Comparison of ENCODE assay signal across 8 cellular contexts in the genomic region with DNA sequence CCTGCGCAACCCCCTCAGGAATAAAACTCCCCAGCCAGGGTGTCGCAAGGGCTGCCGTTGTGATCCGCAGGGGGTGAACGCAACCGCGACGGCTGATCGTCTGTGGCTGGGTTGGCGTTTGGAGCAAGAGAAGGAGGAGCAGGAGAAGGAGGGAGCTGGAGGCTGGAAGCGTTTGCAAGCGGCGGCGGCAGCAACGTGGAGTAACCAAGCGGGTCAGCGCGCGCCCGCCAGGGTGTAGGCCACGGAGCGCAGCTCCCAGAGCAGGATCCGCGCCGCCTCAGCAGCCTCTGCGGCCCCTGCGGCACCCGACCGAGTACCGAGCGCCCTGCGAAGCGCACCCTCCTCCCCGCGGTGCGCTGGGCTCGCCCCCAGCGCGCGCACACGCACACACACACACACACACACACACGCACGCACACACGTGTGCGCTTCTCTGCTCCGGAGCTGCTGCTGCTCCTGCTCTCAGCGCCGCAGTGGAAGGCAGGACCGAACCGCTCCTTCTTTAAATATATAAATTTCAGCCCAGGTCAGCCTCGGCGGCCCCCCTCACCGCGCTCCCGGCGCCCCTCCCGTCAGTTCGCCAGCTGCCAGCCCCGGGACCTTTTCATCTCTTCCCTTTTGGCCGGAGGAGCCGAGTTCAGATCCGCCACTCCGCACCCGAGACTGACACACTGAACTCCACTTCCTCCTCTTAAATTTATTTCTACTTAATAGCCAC. TPM values are rescaled to one million over a fixed set of nuclear protein-coding genes. Genes with fewer than 3 reads are reported as not detected.
DNase-seq lines count a peak whose midpoint lies in the region; ATAC-seq and TF ChIP-seq lines count a peak whose summit lies in the region.

No MANE protein-coding gene starts in this region.

- H3K4me3 ChIP-seq in breast epithelium (peak overlapping the region; percentile 60 to 86 (median 78)), skeletal muscle tissue (ENCODE audit: low read length in 3 of 3) (peak overlapping the region; percentile 83 to 95 (median 90))

- H3K27me3 ChIP-seq in breast epithelium (no peaks in the 10 kb centered on the region), skeletal muscle tissue (ENCODE audit: control insufficient read depth in 3 of 3, insufficient read depth in 3 of 3, low read length in 3 of 3) (no peaks in the 10 kb centered on the region)

- H3K27ac ChIP-seq in breast epithelium (peak overlapping the region; percentile 85 to 89), skeletal muscle tissue (ENCODE audit: low read depth, low read length) (peak overlapping the region; percentile 95)

- no peak for TF ChIP-seq POLR2A in breast epithelium (IDR thresholded peaks at IDR 0.05)

- no peaks in the 10 kb centered on the region for H3K36me3 ChIP-seq in breast epithelium
- H3K36me3 ChIP-seq in skeletal muscle tissue (ENCODE audit: control insufficient read depth in 3 of 3, insufficient read depth in 3 of 3, low read length in 3 of 3) = no peaks in the 10 kb centered on the region

- DNase-seq in GM03348 (ENCODE audit: low spot score) (peak; percentile 82), HT1080 (ENCODE audit: low read depth) (peak; percentile 67), RPMI8226 (peak; percentile 59), breast epithelium (ENCODE audit: low spot score in 2 of 2) (peak; percentile 30 to 63), iris pigment epithelial cell (ENCODE audit: low read depth) (peak; percentile 78), NOMO-1 (lab: John Stamatoyannopoulos, UW; ENCODE audit: unreplicated experiment in 2 of 2) (no peak)

- peak overlapping the region; percentile 88 to 99 (median 92) for H3K9ac ChIP-seq in skeletal muscle tissue (ENCODE audit: low read depth in 1 of 3, low read length in 3 of 3)

- TF ChIP-seq CTCF in breast epithelium (IDR thresholded peaks at IDR 0.05) = peak in 1 of 3 donors; percentile 7

- H3K4me1 ChIP-seq in breast epithelium (no peaks in the 10 kb centered on the region), skeletal muscle tissue (ENCODE audit: control insufficient read depth in 3 of 3, insufficient read depth in 3 of 3, low read length in 3 of 3) (peaks cover 5 to 19% (median 19%) of the 10 kb centered on the region in 3 donors)

- intact Hi-C loops in breast epithelium (cut with DNase I; ENCODE audit: low total_unique reads) = no loop called here

- no peaks in the 10 kb centered on the region for H3K9me3 ChIP-seq in breast epithelium
- H3K9me3 ChIP-seq in skeletal muscle tissue (ENCODE audit: control insufficient read depth in 3 of 3, low read length in 3 of 3) = no peaks in the 10 kb centered on the region

- peak; percentile 62 for ATAC-seq in GM21528 (IDR thresholded peaks at IDR 0.05; ENCODE audit: low FRiP score, unreplicated experiment)

RNA-seq across cellular contexts. Expression of gene TGFB2, which starts 0.7 kb away (rescaled TPM):
- 2.4 and 3.2 TPM in 2 replicates for total RNA-seq in HT1080 (2014; rRNA removed; shearing (Covaris generic))
- polyA plus RNA-seq in HT1080 (2015; cell fraction: cytosol; rRNA removed) = 6.3 and 8.1 TPM in 2 replicates
- polyA plus RNA-seq in HT1080 (2015; cell fraction: nucleus; rRNA removed) = 27.5 and 33.7 TPM in 2 replicates
- total RNA-seq in breast epithelium (10 to 100 TPM in 1 of 3 donors, 1 to 10 TPM in 2; 1.6 to 10.2 (median 9.5) TPM), skeletal muscle tissue (50.6 TPM)

Comparison
In these comparisons a context has a peak if more than half of its experiments do, and no peak if none do; other contexts are left out.
1. DNase-seq: peak in GM03348 (single experiment), HT1080 (single experiment), RPMI8226 (single experiment), breast epithelium (2 of 2) and iris pigment epithelial cell (single experiment); none in NOMO-1 (0 of 2).